ENCODE assay signal across 17 cellular contexts in the genomic region with DNA sequence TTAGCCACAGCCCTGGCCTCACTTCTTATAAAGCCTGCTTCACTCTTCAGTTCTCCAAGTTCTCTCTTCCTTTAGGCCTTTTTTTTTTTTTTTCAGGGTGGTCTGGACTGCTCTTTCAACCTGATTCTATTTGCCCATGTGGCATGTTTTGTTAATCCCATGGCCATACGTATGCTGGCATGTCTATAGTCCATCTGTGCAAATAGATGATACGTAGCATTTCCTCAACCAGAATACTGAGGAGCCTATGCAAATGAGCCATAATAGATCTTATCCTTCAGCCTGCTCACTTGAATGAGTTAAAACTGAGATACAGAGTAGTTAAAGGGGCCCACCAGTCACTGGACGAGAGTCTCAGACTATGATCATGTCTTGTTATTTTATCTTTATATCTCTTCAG.
A peak's percentile ranks its signal among the peaks of the same experiment; 100 is the strongest.
DNase-seq lines count a peak whose midpoint lies in the region; ATAC-seq, FAIRE-seq and TF ChIP-seq lines count a peak whose summit lies in the region.
"Had no signal": no experiment of that assay in that cellular context is flagged by ENCODE, and none has a peak within 500 bp of the region (broad histone marks: within the 10 kb centered on the region; RNA-seq: fewer than 3 reads in every experiment).

No MANE protein-coding gene starts in this region.

- peak overlapping the region; percentile 71 for H3K27ac ChIP-seq in HL-60 (replicated peaks)
- H3K27ac ChIP-seq: 22Rv1, right lobe of liver, tibial artery had no signal

- no peaks in the 10 kb centered on the region for H3K36me3 Mint-ChIP-seq in T-helper 17 cell (ENCODE audit: low read depth)
- no peaks in the 10 kb centered on the region for H3K36me3 Mint-ChIP-seq in memory B cell
- H3K36me3 Mint-ChIP-seq in glutamatergic neuron (ENCODE audit: unreplicated experiment) = no peaks in the 10 kb centered on the region

- H3K9me3 ChIP-seq in T-helper 17 cell (ENCODE audit: control insufficient read depth, low read length, poor library complexity, severe bottlenecking) = no peaks in the 10 kb centered on the region
- H3K9me3 ChIP-seq: right lobe of liver, tibial artery had no signal

- peak overlapping the region; percentile 88 for H3K4me3 Mint-ChIP-seq in T-helper 17 cell
- peak overlapping the region; percentile 69 for H3K4me3 Mint-ChIP-seq in memory B cell
- no peak overlapping the region for H3K4me3 Mint-ChIP-seq in glutamatergic neuron (ENCODE audit: unreplicated experiment)
- H3K4me3 Mint-ChIP-seq: dendritic cell treated with granulocyte-macrophage colony-stimulating factor and Interleukin-4, amounts not matched to agents 40 ng/mL and 50 ng/mL, for 4 days had no signal

- H3K9me3 Mint-ChIP-seq in memory B cell = no peaks in the 10 kb centered on the region
- H3K9me3 Mint-ChIP-seq in glutamatergic neuron (ENCODE audit: unreplicated experiment) = peaks cover 8% of the 10 kb centered on the region
- H3K9me3 Mint-ChIP-seq: dendritic cell treated with granulocyte-macrophage colony-stimulating factor and Interleukin-4, amounts not matched to agents 40 ng/mL and 50 ng/mL, for 4 days had no signal

- H3K4me1 Mint-ChIP-seq in T-helper 17 cell (peaks cover 30% of the 10 kb centered on the region), memory B cell (peaks cover 40% of the 10 kb centered on the region), glutamatergic neuron (ENCODE audit: low read depth, unreplicated experiment) (peaks cover 22% of the 10 kb centered on the region)

- H3K27me3 ChIP-seq in HL-60 (ENCODE audit: insufficient read depth, poor library complexity, severe bottlenecking) = no peaks in the 10 kb centered on the region
- H3K27me3 ChIP-seq: right lobe of liver, tibial artery had no signal

- FAIRE-seq in D721Med (lab: Jason Lieb, UNC) = no peak
- FAIRE-seq: islet of Langerhans had no signal

- H3K27me3 Mint-ChIP-seq in T-helper 17 cell (no peaks in the 10 kb centered on the region), memory B cell (no peaks in the 10 kb centered on the region), glutamatergic neuron (ENCODE audit: unreplicated experiment) (no peaks in the 10 kb centered on the region)
- H3K27me3 Mint-ChIP-seq: dendritic cell treated with granulocyte-macrophage colony-stimulating factor and Interleukin-4, amounts not matched to agents 40 ng/mL and 50 ng/mL, for 4 days had no signal

- H3K4me3 ChIP-seq in HL-60 (replicated peaks; ENCODE audit: insufficient read depth, low read length) = no peak overlapping the region
- H3K4me3 ChIP-seq: right lobe of liver, tibial artery had no signal

- peak; percentile 34 for DNase-seq in DMS 273 (lab: John Stamatoyannopoulos, UW; ENCODE audit: unreplicated experiment)
- DNase-seq in DMS 273 treated with DMSO at 0.1 percent for 48 hours (lab: John Stamatoyannopoulos, UW) = no peak
- DNase-seq in HL-60 (ENCODE audit: low read depth in 1 of 2, low spot score in 1 of 2) = no peak
- DNase-seq in T-helper 17 cell = no peak
- peak in 1 of 2 donors; percentile 11 for DNase-seq in memory B cell (ENCODE audit: low spot score in 2 of 2)
- no peak for DNase-seq in D721Med (ENCODE audit: insufficient read length, low spot score)
- no peak for DNase-seq in glutamatergic neuron
- DNase-seq in DMS153 treated with DMSO at 0.1 percent for 48 hours (lab: John Stamatoyannopoulos, UW; ENCODE audit: unreplicated experiment) = no peak
- DNase-seq: MV-4-11; NCI-H2107; nucleus accumbens; right lobe of liver; stimulated activated CD4-positive, alpha-beta T cell treated with anti-CD3 and anti-CD28 coated beads, Interleukin-2, amount 100 ng/mL, for 24 hours; tibial artery had no signal

- peak overlapping the region; percentile 98 for H3K27ac Mint-ChIP-seq in T-helper 17 cell
- H3K27ac Mint-ChIP-seq in memory B cell = peak overlapping the region; percentile 92
- H3K27ac Mint-ChIP-seq in glutamatergic neuron (ENCODE audit: unreplicated experiment) = no peak overlapping the region

- no peak for ATAC-seq in T-helper 17 cell
- ATAC-seq in memory B cell (ENCODE audit: low read depth) = no peak

- TF ChIP-seq CTCF in HL-60 (IDR thresholded peaks at IDR 0.05; ENCODE audit: insufficient read depth, low read length) (no peak), D721Med (IDR thresholded peaks at IDR 0.05; ENCODE audit: insufficient read depth, missing control alignments) (no peak), glutamatergic neuron (IDR thresholded peaks at IDR 0.05; ENCODE audit: partially characterized antibody, unreplicated experiment) (no peak)
